8 cellular contexts compared by ENCODE assay signal in genomic region chr10:77926566-77927342, GRCh38. TPM values are rescaled to one million over a fixed set of nuclear protein-coding genes. Genes with fewer than 3 reads are reported as not detected.
A peak's percentile ranks its signal among the peaks of the same experiment; 100 is the strongest.
DNase-seq lines count a peak whose midpoint lies in the region; ATAC-seq and TF ChIP-seq lines count a peak whose summit lies in the region.

DLG5 (minus strand) TSS chr10:77926755; CDS start chr10:77926520, 235 bp downstream.

- POLR2A ChIA-PET in AG04450 (lab: Yijun Ruan, JAX) = interaction anchor here (1.6 to 3.9 kb wide), 2 partner anchors 13 to 45 kb away, joined by 4 to 13 read pairs; no protein-coding TSS in a partner anchor

- CTCF ChIA-PET in AG04450 (lab: Charles Lee) = interaction anchor here (0.6 kb wide), 1 partner anchor 535 kb away, joined by 3 read pairs; no protein-coding TSS in a partner anchor

- H3K4me3 ChIP-seq in AG04450 (ENCODE audit: low read depth, low read length) = peak within 1 kb of the TSS; percentile 83
- peak within 1 kb of the TSS; percentile 80 for H3K4me3 ChIP-seq in colonic mucosa

- H3K4me1 ChIP-seq in colonic mucosa = peaks cover 9% of the 10 kb centered on the region

- intact Hi-C loops in colonic mucosa (cut with DNase I) = loop anchor here (5.0 to 10.0 kb wide), 2 partner anchors 79 to 98 kb away; partner anchors contain the start of gene POLR3A

- in situ Hi-C loops in GM13977 (cut with MboI; ENCODE audit: low pct_unique_long_range_greater_than_20kb, low sequenced_read_pairs, unreplicated experiment) = no loop called here
- in situ Hi-C loops in SK-MEL-5 (cut with HindIII; ENCODE audit: low pct_unique_long_range_greater_than_20kb, low sequenced_read_pairs) = no loop called here

- H3K9ac ChIP-seq in colonic mucosa (ENCODE audit: low read depth in 2 of 2, low read length in 2 of 2) = peak within 1 kb of the TSS; percentile 81 to 93

- TF ChIP-seq CTCF in AG04450 (IDR thresholded peaks at IDR 0.05; ENCODE audit: low read depth, low read length) (no peak), GM13977 (IDR thresholded peaks at IDR 0.05; ENCODE audit: extremely low read depth, insufficient read depth, missing control alignments) (no peak), colonic mucosa (IDR thresholded peaks at IDR 0.05) (no peak)

- H3K9me3 ChIP-seq in AG04450 (ENCODE audit: control insufficient read depth, insufficient read depth, low read length) = no peaks in the 10 kb centered on the region
- H3K9me3 ChIP-seq in colonic mucosa = no peaks in the 10 kb centered on the region

- DNase-seq in AG04450 (ENCODE audit: low read depth, low spot score) (no peak), GM13977 (ENCODE audit: low spot score) (peak; percentile 77), SK-MEL-5 (ENCODE audit: low read depth, low spot score) (peak; percentile 42), colonic mucosa (peak; percentile 75), left kidney (ENCODE audit: low read depth, low spot score) (peak; percentile 87)
- peak in 2 of 3 donors; percentile 10 to 13 for DNase-seq in stimulated activated CD4-positive, alpha-beta T cell treated with anti-CD3 and anti-CD28 coated beads, TNF-alpha, amount 100 ng/mL, for 48 hours (ENCODE audit: low read depth in 3 of 3)

- no peaks in the 10 kb centered on the region for H3K36me3 ChIP-seq in colonic mucosa

- H3K27ac ChIP-seq in AG04450 (ENCODE audit: low read depth, low read length) (peak within 1 kb of the TSS; percentile 34), colonic mucosa (peak within 1 kb of the TSS; percentile 53)

- H3K27me3 ChIP-seq in AG04450 (ENCODE audit: control insufficient read depth, insufficient read depth, low read length) (no peaks in the 10 kb centered on the region), colonic mucosa (peaks cover 3% of the 10 kb centered on the region)

- ATAC-seq in HG03095 (IDR thresholded peaks at IDR 0.05; ENCODE audit: unreplicated experiment) (peak; percentile 46), HG02970 (IDR thresholded peaks at IDR 0.05; ENCODE audit: low FRiP score, unreplicated experiment) (no peak)

RNA-seq across cellular contexts. Expression of gene DLG5, which starts in this region (rescaled TPM):
- 16.3 and 21.9 TPM in 2 replicates for polyA plus RNA-seq in AG04450 (2011; rRNA removed)
- polyA minus RNA-seq in AG04450 (2011; rRNA and poly(A)+ RNA removed) = 37.3 and 43.2 TPM in 2 replicates
- total RNA-seq in SK-MEL-5 (2014; rRNA removed; shearing (Covaris generic)) = 5.3 and 5.5 TPM in 2 replicates
- polyA plus RNA-seq in SK-MEL-5 (2015; cell fraction: cytosol; rRNA removed) = 13.2 and 15.7 TPM in 2 replicates
- 28.5 and 44.1 TPM in 2 replicates for polyA plus RNA-seq in SK-MEL-5 (2015; cell fraction: nucleus; rRNA removed)
- 10 to 100 TPM; 26.1 to 47.5 TPM for total RNA-seq in colonic mucosa
